Comparison of ENCODE assay signal across 8 cellular contexts in genomic region chr19:58514564-58515020, GRCh38. TPM values are rescaled to one million over a fixed set of nuclear protein-coding genes. Genes with fewer than 3 reads are reported as not detected.
DNase-seq lines count a peak whose midpoint lies in the region; ATAC-seq, FAIRE-seq and TF ChIP-seq lines count a peak whose summit lies in the region.

No MANE protein-coding gene starts in this region.

- peaks cover 49% of the 10 kb centered on the region for H3K4me1 Mint-ChIP-seq in activated naive CD4-positive, alpha-beta T cell treated with anti-CD3 and anti-CD28 coated beads, Interleukin-2, amount 10 ng/mL, durations not matched to agents 7 days and 5 days

- FAIRE-seq in H54 (lab: Jason Lieb, UNC), result no peak

- H3K36me3 Mint-ChIP-seq in activated naive CD4-positive, alpha-beta T cell treated with anti-CD3 and anti-CD28 coated beads, Interleukin-2, amount 10 ng/mL, durations not matched to agents 7 days and 5 days, result peaks cover 21% of the 10 kb centered on the region

- CTCF ChIA-PET in activated naive CD4-positive, alpha-beta T cell treated with anti-CD3 and anti-CD28 coated beads, Interleukin-2, amount 10 ng/mL, durations not matched to agents 7 days and 5 days (lab: Charles Lee), result interaction anchor here (0.7 to 2.0 kb wide), 13 partner anchors 19 to 114 kb away, joined by 3 to 21 read pairs (median 4); partner anchors contain the start of genes CHMP2A and TRIM28

- peak overlapping the region; percentile 76 for H3K4me3 ChIP-seq in adipocyte (ENCODE audit: low read length)
- H3K4me3 ChIP-seq in left lung, result peak overlapping the region; percentile 35 to 37
- peak overlapping the region; percentile 17 to 50 (median 36) for H3K4me3 ChIP-seq in tibial nerve

- TF ChIP-seq CTCF in left lung (IDR thresholded peaks at IDR 0.05), result no peak
- TF ChIP-seq CTCF in tibial nerve (IDR thresholded peaks at IDR 0.05), result no peak

- H3K9me3 Mint-ChIP-seq in activated naive CD4-positive, alpha-beta T cell treated with anti-CD3 and anti-CD28 coated beads, Interleukin-2, amount 10 ng/mL, durations not matched to agents 7 days and 5 days, result no peaks in the 10 kb centered on the region

- H3K4me1 ChIP-seq in adipocyte (ENCODE audit: control insufficient read depth, insufficient read depth, low read length) (peaks cover 29% of the 10 kb centered on the region), left lung (peaks cover 7 to 48% of the 10 kb centered on the region in 2 donors), tibial nerve (peaks cover 3 to 56% (median 18%) of the 10 kb centered on the region in 4 donors)

- H3K27ac Mint-ChIP-seq in activated naive CD4-positive, alpha-beta T cell treated with anti-CD3 and anti-CD28 coated beads, Interleukin-2, amount 10 ng/mL, durations not matched to agents 7 days and 5 days, result peak overlapping the region; percentile 85

- intact Hi-C loops in left lung (cut with DNase I), result no loop called here

- no peak for ATAC-seq in left lung

- WGBS in tibial nerve, 2 donors, result 73 to 90% methylated on average over 1 to 3 of the region's 3 CpGs

- DNase-seq in activated naive CD4-positive, alpha-beta T cell treated with anti-CD3 and anti-CD28 coated beads, Interleukin-2, amount 10 ng/mL, durations not matched to agents 7 days and 5 days, result no peak
- no peak for DNase-seq in activated naive CD4-positive, alpha-beta T cell treated with Interleukin-2 at 50 U/mL for 16 hours
- DNase-seq in adipocyte (ENCODE audit: low read depth) (no peak), left lung (no peak), tibial nerve (ENCODE audit: low spot score in 2 of 2) (no peak), middle frontal gyrus (ENCODE audit: extremely low spot score, low spot score) (no peak), H54 (ENCODE audit: insufficient read length, low spot score) (no peak)
- no peak for DNase-seq in stimulated activated CD4-positive, alpha-beta T cell treated with anti-CD3 and anti-CD28 coated beads, Interleukin-2, amount 100 ng/mL, for 48 hours

- H3K9ac ChIP-seq in adipocyte (ENCODE audit: low read length), result peak overlapping the region; percentile 88

- H3K4me3 Mint-ChIP-seq in activated naive CD4-positive, alpha-beta T cell treated with anti-CD3 and anti-CD28 coated beads, Interleukin-2, amount 10 ng/mL, durations not matched to agents 7 days and 5 days, result peak overlapping the region; percentile 78

- peaks cover 2% of the 10 kb centered on the region for H3K27me3 Mint-ChIP-seq in activated naive CD4-positive, alpha-beta T cell treated with anti-CD3 and anti-CD28 coated beads, Interleukin-2, amount 10 ng/mL, durations not matched to agents 7 days and 5 days

- H3K27me3 ChIP-seq in adipocyte (replicated peaks; ENCODE audit: control insufficient read depth, insufficient read depth, low read length) (no peaks in the 10 kb centered on the region), left lung (no peaks in the 10 kb centered on the region), tibial nerve (no peaks in the 10 kb centered on the region)

- TF ChIP-seq POLR2A in tibial nerve (IDR thresholded peaks at IDR 0.05), result no peak
- no peak for TF ChIP-seq POLR2A in H54 (IDR thresholded peaks at IDR 0.05; ENCODE audit: low read depth, low read length)

- H3K36me3 ChIP-seq in adipocyte (ENCODE audit: control insufficient read depth, insufficient read depth, low read length, severe bottlenecking), result peaks cover 9% of the 10 kb centered on the region
- H3K36me3 ChIP-seq in left lung, result peaks cover 0 to 25% of the 10 kb centered on the region in 2 donors
- H3K36me3 ChIP-seq in tibial nerve, result peaks cover 0 to 42% (median 12%) of the 10 kb centered on the region in 3 donors

- TF ChIP-seq EP300 in tibial nerve (IDR thresholded peaks at IDR 0.05), result no peak

- H3K27ac ChIP-seq in left lung (peak overlapping the region; percentile 19 to 74), tibial nerve (peak overlapping the region in 2 of 4 donors; percentile 74)

- H3K9me3 ChIP-seq in adipocyte (ENCODE audit: control insufficient read depth, low read length) (no peaks in the 10 kb centered on the region), left lung (no peaks in the 10 kb centered on the region), tibial nerve (no peaks in the 10 kb centered on the region)

RNA-seq across cellular contexts. Expression of gene SLC27A5, which starts 2.8 kb away (rescaled TPM):
- total RNA-seq in left lung, result 10 to 100 TPM in 1 of 2 donors, 1 to 10 TPM in 1; 6.2 to 11.8 TPM
- total RNA-seq in tibial nerve, result 10 to 100 TPM; 10.5 to 17.7 (median 13.4) TPM

RNA-seq across cellular contexts. Expression of gene ZBTB45, which starts 5.0 kb away (rescaled TPM):
- total RNA-seq in left lung (10 to 100 TPM; 12.7 to 17.7 TPM), tibial nerve (10 to 100 TPM in 3 of 4 donors, 1 to 10 TPM in 1; 9.8 to 16.5 (median 12.6) TPM)

RNA-seq across cellular contexts. Expression of gene TRIM28, which starts 29.3 kb away (rescaled TPM):
- 100 to 1,000 TPM; 231 to 261 TPM for total RNA-seq in left lung
- 100 to 1,000 TPM; 136 to 299 (median 159) TPM for total RNA-seq in tibial nerve

RNA-seq across cellular contexts. Expression of gene ZNF446, which starts 38.4 kb away (rescaled TPM):
- total RNA-seq in left lung (1 to 10 TPM; 6.2 to 6.6 TPM), tibial nerve (10 to 100 TPM; 18.4 to 31.6 (median 26.2) TPM)

RNA-seq across cellular contexts. Expression of gene CHMP2A, which starts 40.3 kb away (rescaled TPM):
- total RNA-seq in left lung (100 to 1,000 TPM; 107 to 120 TPM), tibial nerve (100 to 1,000 TPM in 3 of 4 donors, 10 to 100 TPM in 1; 90.0 to 146 (median 128) TPM)
